In genomic region chrX:107721318-107721717, GRCh38 we compare ENCODE assay signal across 14 cellular contexts. TPM values are rescaled to one million over a fixed set of nuclear protein-coding genes. Genes with fewer than 3 reads are reported as not detected.
A peak's percentile ranks its signal among the peaks of the same experiment; 100 is the strongest.
DNase-seq lines count a peak whose midpoint lies in the region; ATAC-seq and TF ChIP-seq lines count a peak whose summit lies in the region.
"Had no signal": no experiment of that assay in that cellular context is flagged by ENCODE, and none has a peak within 500 bp of the region (broad histone marks: within the 10 kb centered on the region; RNA-seq: fewer than 3 reads in every experiment).

No MANE protein-coding gene starts in this region.

- no peak overlapping the region for H3K4me3 ChIP-seq in sigmoid colon

- WGBS in sigmoid colon, 2 donors: 57 to 77% methylated on average over 9 of the region's 9 CpGs

- ATAC-seq in GM18907 (IDR thresholded peaks at IDR 0.05; ENCODE audit: unreplicated experiment) (peak; percentile 57), HG02763 (IDR thresholded peaks at IDR 0.05; ENCODE audit: unreplicated experiment) (peak; percentile 44), HG03469 (IDR thresholded peaks at IDR 0.05; ENCODE audit: unreplicated experiment) (no peak)
- ATAC-seq in activated T-cell treated with anti-CD3 and anti-CD28 coated beads, Interleukin-2, amount 50 U/mL, for 4 hours: no peak
- ATAC-seq in activated T-helper 17 cell treated with anti-CD3 and anti-CD28 coated beads, Interleukin-2, amount 50 U/mL, for 72 hours (replicated peaks): no peak
- ATAC-seq: esophagus mucosa had no signal

- H3K27me3 ChIP-seq in sigmoid colon: peaks cover 0 to 4% (median 0%) of the 10 kb centered on the region in 3 donors

- TF ChIP-seq CTCF in sigmoid colon (IDR thresholded peaks at IDR 0.05): no peak

- H3K4me1 ChIP-seq in sigmoid colon: peaks cover 0 to 38% (median 17%) of the 10 kb centered on the region in 4 donors

- H3K27ac ChIP-seq in sigmoid colon: peak overlapping the region in 3 of 4 donors; percentile 22 to 96 (median 56)

- no peak overlapping the region for H3K27ac Mint-ChIP-seq in activated T-helper 17 cell treated with anti-CD3 and anti-CD28 coated beads, Interleukin-2, amount 50 U/mL, for 72 hours

- H3K27me3 Mint-ChIP-seq in activated T-cell treated with anti-CD3 and anti-CD28 coated beads, Interleukin-2, amount 50 U/mL, for 4 hours (ENCODE audit: low read depth): no peaks in the 10 kb centered on the region
- no peaks in the 10 kb centered on the region for H3K27me3 Mint-ChIP-seq in activated T-helper 17 cell treated with anti-CD3 and anti-CD28 coated beads, Interleukin-2, amount 50 U/mL, for 72 hours
- H3K27me3 Mint-ChIP-seq: activated naive CD8-positive, alpha-beta T cell treated with anti-CD3 and anti-CD28 coated beads, Interleukin-2, amount 10 ng/mL, durations not matched to agents 7 days and 5 days had no signal

- H3K9me3 Mint-ChIP-seq in activated T-cell treated with anti-CD3 and anti-CD28 coated beads, Interleukin-2, amount 50 U/mL, for 4 hours: no peaks in the 10 kb centered on the region
- no peaks in the 10 kb centered on the region for H3K9me3 Mint-ChIP-seq in activated T-helper 17 cell treated with anti-CD3 and anti-CD28 coated beads, Interleukin-2, amount 50 U/mL, for 72 hours
- H3K9me3 Mint-ChIP-seq: activated naive CD8-positive, alpha-beta T cell treated with anti-CD3 and anti-CD28 coated beads, Interleukin-2, amount 10 ng/mL, durations not matched to agents 7 days and 5 days had no signal

- no peak for TF ChIP-seq POLR2A in sigmoid colon (IDR thresholded peaks at IDR 0.05)

- H3K36me3 Mint-ChIP-seq in activated T-cell treated with anti-CD3 and anti-CD28 coated beads, Interleukin-2, amount 50 U/mL, for 4 hours (ENCODE audit: insufficient read depth): no peaks in the 10 kb centered on the region
- H3K36me3 Mint-ChIP-seq in activated T-helper 17 cell treated with anti-CD3 and anti-CD28 coated beads, Interleukin-2, amount 50 U/mL, for 72 hours (ENCODE audit: low read depth): peaks cover 12% of the 10 kb centered on the region
- H3K36me3 Mint-ChIP-seq: activated naive CD8-positive, alpha-beta T cell treated with anti-CD3 and anti-CD28 coated beads, Interleukin-2, amount 10 ng/mL, durations not matched to agents 7 days and 5 days had no signal

- peaks cover 21% of the 10 kb centered on the region for H3K4me1 Mint-ChIP-seq in activated T-cell treated with anti-CD3 and anti-CD28 coated beads, Interleukin-2, amount 50 U/mL, for 4 hours (ENCODE audit: low read depth)
- peaks cover 6% of the 10 kb centered on the region for H3K4me1 Mint-ChIP-seq in activated T-helper 17 cell treated with anti-CD3 and anti-CD28 coated beads, Interleukin-2, amount 50 U/mL, for 72 hours

- H3K4me3 Mint-ChIP-seq in activated T-cell treated with anti-CD3 and anti-CD28 coated beads, Interleukin-2, amount 50 U/mL, for 4 hours: no peak overlapping the region
- H3K4me3 Mint-ChIP-seq in activated T-helper 17 cell treated with anti-CD3 and anti-CD28 coated beads, Interleukin-2, amount 50 U/mL, for 72 hours: no peak overlapping the region
- H3K4me3 Mint-ChIP-seq: activated naive CD8-positive, alpha-beta T cell treated with anti-CD3 and anti-CD28 coated beads, Interleukin-2, amount 10 ng/mL, durations not matched to agents 7 days and 5 days had no signal

- peak; percentile 56 for DNase-seq in NOMO-1 treated with DMSO at 0.1 percent for 48 hours (lab: John Stamatoyannopoulos, UW; ENCODE audit: unreplicated experiment)
- no peak for DNase-seq in sigmoid colon
- DNase-seq in NCI-H2029 treated with DMSO at 0.1 percent for 48 hours (lab: John Stamatoyannopoulos, UW): no peak
- DNase-seq in activated T-cell treated with anti-CD3 and anti-CD28 coated beads, Interleukin-2, amount 50 U/mL, for 4 hours: no peak
- DNase-seq: activated naive CD8-positive, alpha-beta T cell treated with anti-CD3 and anti-CD28 coated beads, Interleukin-2, amount 10 ng/mL, durations not matched to agents 7 days and 5 days; H7; NCI-H1436; stimulated activated CD4-positive, alpha-beta T cell treated with anti-CD3 and anti-CD28 coated beads, Interleukin-4, amount 100 ng/mL, for 4 hours had no signal

- H3K36me3 ChIP-seq in sigmoid colon: no peaks in the 10 kb centered on the region

- H3K9me3 ChIP-seq in sigmoid colon: no peaks in the 10 kb centered on the region

- no peak for TF ChIP-seq EP300 in sigmoid colon (IDR thresholded peaks at IDR 0.05)

- intact Hi-C loops in sigmoid colon (cut with DNase I): no loop called here

RNA-seq across cellular contexts. Expression of gene TSC22D3, which starts 54.3 kb away (rescaled TPM):
- 100 to 1,000 TPM; 232 to 551 (median 473) TPM for total RNA-seq in sigmoid colon
- 100 to 1,000 TPM in 1 of 3 donors, 10 to 100 TPM in 2; 40.5 to 272 (median 64.9) TPM for polyA plus RNA-seq in sigmoid colon
- 10 to 100 TPM; 14.1 to 21.6 (median 18.5) TPM for total RNA-seq in activated T-cell treated with anti-CD3 and anti-CD28 coated beads, Interleukin-2, amount 50 U/mL, for 4 hours
- total RNA-seq in activated T-helper 17 cell treated with anti-CD3 and anti-CD28 coated beads, Interleukin-2, amount 50 U/mL, for 72 hours: 100 to 1,000 TPM in 1 of 2 donors, 10 to 100 TPM in 1; 49.9 to 199 TPM

RNA-seq across cellular contexts. Expression of gene NCBP2L, which starts 56.2 kb away (rescaled TPM):
- not detected for total RNA-seq in sigmoid colon
- polyA plus RNA-seq in sigmoid colon: not detected
- total RNA-seq in activated T-cell treated with anti-CD3 and anti-CD28 coated beads, Interleukin-2, amount 50 U/mL, for 4 hours: not detected
- total RNA-seq in activated T-helper 17 cell treated with anti-CD3 and anti-CD28 coated beads, Interleukin-2, amount 50 U/mL, for 72 hours: not detected
- total RNA-seq: activated naive CD8-positive, alpha-beta T cell treated with anti-CD3 and anti-CD28 coated beads, Interleukin-2, amount 10 ng/mL, durations not matched to agents 7 days and 5 days; esophagus mucosa; H7; T-helper 2 cell treated with Interferon-gamma antibody and Interleukin-4, amounts not matched to agents 100 ng/mL and 5 ng/mL, for 36 hours had no signal

Comparison
In these comparisons a context has a peak if more than half of its experiments do, and no peak if none do; other contexts are left out.
1. ATAC-seq: peak in GM18907 (single experiment) and HG02763 (single experiment); none in activated T-cell treated with anti-CD3 and anti-CD28 coated beads, Interleukin-2, amount 50 U/mL, for 4 hours (0 of 2), activated T-helper 17 cell treated with anti-CD3 and anti-CD28 coated beads, Interleukin-2, amount 50 U/mL, for 72 hours (single experiment) and HG03469 (single experiment).